In genomic region chr22:30202531-30203006, GRCh38 we compare ENCODE assay signal across 11 cellular contexts. TPM values are rescaled to one million over a fixed set of nuclear protein-coding genes. Genes with fewer than 3 reads are reported as not detected.
DNase-seq lines count a peak whose midpoint lies in the region; ATAC-seq and TF ChIP-seq lines count a peak whose summit lies in the region.
"Had no signal": no experiment of that assay in that cellular context is flagged by ENCODE, and none has a peak within 500 bp of the region (broad histone marks: within the 10 kb centered on the region; RNA-seq: fewer than 3 reads in every experiment).

No MANE protein-coding gene starts in this region.

- H3K9me3 ChIP-seq in left ventricle myocardium inferior (replicated peaks): no peaks in the 10 kb centered on the region

- H3K36me3 ChIP-seq in left ventricle myocardium inferior: no peaks in the 10 kb centered on the region

- peak overlapping the region; percentile 58 for H3K27ac ChIP-seq in left ventricle myocardium inferior (replicated peaks)

- H3K36me3 Mint-ChIP-seq in immature natural killer cell: no peaks in the 10 kb centered on the region

- H3K4me3 ChIP-seq in left ventricle myocardium inferior: no peak overlapping the region

- peaks cover 0 to 2% (median 0%) of the 10 kb centered on the region in 3 donors for H3K27me3 Mint-ChIP-seq in immature natural killer cell (ENCODE audit: low read depth in 3 of 3)

- in situ Hi-C loops in G401 (cut with HindIII; ENCODE audit: low sequenced_read_pairs): no loop called here

- H3K9me3 Mint-ChIP-seq in immature natural killer cell: no peaks in the 10 kb centered on the region

- H3K27me3 ChIP-seq in left ventricle myocardium inferior (ENCODE audit: low read depth): peaks cover 100% of the 10 kb centered on the region

- peak overlapping the region in 2 of 6 donors; percentile 51 to 73 for H3K27ac Mint-ChIP-seq in immature natural killer cell

- DNase-seq in G401 (ENCODE audit: low spot score): peak; percentile 53
- DNase-seq in astrocyte of the hippocampus (ENCODE audit: low read depth, low spot score): peak; percentile 67
- no peak for DNase-seq in left ventricle myocardium inferior
- DNase-seq in sciatic nerve (ENCODE audit: low spot score): no peak
- DNase-seq in activated CD8-positive, alpha-beta memory T cell treated with anti-CD3 and anti-CD28 coated beads, Interleukin-2, amount 50 U/mL, for 4 hours: no peak
- no peak for DNase-seq in immature natural killer cell
- DNase-seq in DMS53 (lab: John Stamatoyannopoulos, UW): no peak
- DNase-seq: dermis blood vessel endothelial cell, NCI-H1694 treated with DMSO at 0.1 percent for 48 hours had no signal

- no peak overlapping the region for H3K4me3 Mint-ChIP-seq in immature natural killer cell

- intact Hi-C loops in left ventricle myocardium inferior (cut with micrococcal nuclease): no loop called here
- intact Hi-C loops in sciatic nerve (cut with DNase I): no loop called here

- H3K4me1 Mint-ChIP-seq in immature natural killer cell: peaks cover 0 to 9% of the 10 kb centered on the region in 2 donors

- no peak for TF ChIP-seq CTCF in left ventricle myocardium inferior (IDR thresholded peaks at IDR 0.05; ENCODE audit: borderline replicate concordance)

- H3K4me1 ChIP-seq in left ventricle myocardium inferior: peaks cover 21% of the 10 kb centered on the region

- ATAC-seq in sciatic nerve (peak; percentile 44), GM21447 (IDR thresholded peaks at IDR 0.05; ENCODE audit: unreplicated experiment) (no peak)
- ATAC-seq: left lobe of liver had no signal

RNA-seq across cellular contexts. Expression of gene LIF, which starts 44.0 kb away (rescaled TPM):
- total RNA-seq in G401 (2014; rRNA removed; shearing (Covaris generic)): 24.5 and 36.5 TPM in 2 replicates
- 0.16 TPM for total RNA-seq in left ventricle myocardium inferior
- 3.2 TPM for total RNA-seq in sciatic nerve
- polyA plus RNA-seq in immature natural killer cell: 1 to 10 TPM in 1 of 3 donors, under 1 TPM in 1, not detected in 1; 0.29 to 1.0 TPM

Comparison
In these comparisons a context has a peak if more than half of its experiments do, and no peak if none do; other contexts are left out.
1. DNase-seq: peak in G401 (single experiment) and astrocyte of the hippocampus (single experiment); none in left ventricle myocardium inferior (single experiment), sciatic nerve (single experiment), activated CD8-positive, alpha-beta memory T cell treated with anti-CD3 and anti-CD28 coated beads, Interleukin-2, amount 50 U/mL, for 4 hours (single experiment), immature natural killer cell (0 of 3) and DMS53 (single experiment).